25 cellular contexts compared by ENCODE assay signal in the genomic region with DNA sequence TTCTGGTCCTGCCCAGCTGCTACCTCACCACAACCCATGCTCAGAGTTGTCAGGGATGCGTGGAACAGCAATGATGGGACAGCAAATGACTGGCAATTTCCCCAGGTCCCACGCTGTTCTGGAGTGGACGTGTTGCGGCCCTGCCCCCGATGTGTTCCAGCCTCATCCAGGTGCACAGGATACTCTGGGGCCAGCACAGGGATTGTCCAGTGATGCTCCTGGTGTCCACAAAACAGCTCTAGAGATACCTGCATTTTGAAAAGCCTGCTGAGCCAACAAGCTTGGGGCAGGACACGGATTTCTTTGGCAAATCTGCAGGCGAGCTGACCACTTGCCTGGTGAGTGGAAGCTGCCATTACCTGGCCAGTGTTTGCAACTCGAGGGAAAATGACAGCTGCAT.
A peak's percentile ranks its signal among the peaks of the same experiment; 100 is the strongest.
DNase-seq lines count a peak whose midpoint lies in the region; ATAC-seq, FAIRE-seq and TF ChIP-seq lines count a peak whose summit lies in the region.
"Had no signal": no experiment of that assay in that cellular context is flagged by ENCODE, and none has a peak within 500 bp of the region (broad histone marks: within the 10 kb centered on the region; RNA-seq: fewer than 3 reads in every experiment).

No MANE protein-coding gene starts in this region.

- CTCF ChIA-PET in GM12878 (lab: Yijun Ruan, JAX), result interaction anchor here (0.6 to 1.9 kb wide), 3 partner anchors 9 to 37 kb away, joined by 3 to 4 read pairs (median 4); no protein-coding TSS in a partner anchor

- TF ChIP-seq CTCF in GM12878 (IDR thresholded peaks at IDR 0.05 in 2 of 3, conservative IDR thresholded peaks at IDR 0.05 in 1 of 3; ENCODE audit: control insufficient read depth in 2 of 3, extremely low read depth in 1 of 3, insufficient read depth in 1 of 3, low read depth in 3 of 3, low read length in 3 of 3), result no peak
- no peak for TF ChIP-seq CTCF in stomach (IDR thresholded peaks at IDR 0.05)

- no peaks in the 10 kb centered on the region for H3K9me3 ChIP-seq in GM12878 (replicated peaks; ENCODE audit: control insufficient read depth, insufficient read depth, low read length)
- no peaks in the 10 kb centered on the region for H3K9me3 ChIP-seq in stomach

- DNase-seq in activated CD4-positive, CD25-positive, alpha-beta regulatory T cell treated with anti-CD3 and anti-CD28 coated beads, Interleukin-2, amount 50 U/mL, for 72 hours, result peak; percentile 6
- no peak for DNase-seq in GM12878 (ENCODE audit: low read depth, low spot score)
- no peak for DNase-seq in sciatic nerve (ENCODE audit: low spot score)
- peak; percentile 11 for DNase-seq in stomach
- no peak for DNase-seq in Ammon's horn (ENCODE audit: low spot score)
- no peak for DNase-seq in NCI-H1105 treated with DMSO at 0.1 percent for 48 hours (lab: John Stamatoyannopoulos, UW)
- DNase-seq: 8988T; ACHN; CD4-positive, CD25-positive, alpha-beta regulatory T cell; DMS153; DND-41; Karpas-422; NCI-H1092; NCI-H1436; NCI-H187; NCI-H2081 treated with DMSO at 0.1 percent for 48 hours; NCI-H524; NCI-H748 treated with DMSO at 0.1 percent for 48 hours; RPMI8226; SIG-M5 had no signal

- H3K4me3 ChIP-seq in GM12878 (no peak overlapping the region), stomach (no peak overlapping the region)
- H3K4me3 ChIP-seq: SK-N-MC had no signal

- POLR2A ChIA-PET in GM12878 (lab: Charles Lee), result no interaction called here

- RAD21 ChIA-PET in GM12878 (lab: Charles Lee; ENCODE audit: unreplicated experiment), result interaction anchor here (0.6 kb wide), 1 partner anchor 42 kb away, joined by 3 read pairs; no protein-coding TSS in a partner anchor

- H3K4me1 ChIP-seq in GM12878 (ENCODE audit: control insufficient read depth, insufficient read depth, low read length), result no peaks in the 10 kb centered on the region; the same call in 1 of the 2 replicates
- peaks cover 0 to 7% (median 0%) of the 10 kb centered on the region in 4 donors for H3K4me1 ChIP-seq in stomach

- intact Hi-C loops in GM12878 (cut with micrococcal nuclease; ENCODE audit: unreplicated experiment) (no loop called here), sciatic nerve (cut with DNase I) (no loop called here), stomach (cut with DNase I; ENCODE audit: low total_unique reads) (no loop called here)

- peaks cover 5% of the 10 kb centered on the region for H3K79me2 ChIP-seq in GM12878 (ENCODE audit: control insufficient read depth, insufficient read depth, low read length)

- H2AFZ ChIP-seq in GM12878 (ENCODE audit: control insufficient read depth, low read depth, low read length), result no peak overlapping the region

- no peak for TF ChIP-seq EP300 in GM12878 (IDR thresholded peaks at IDR 0.05; ENCODE audit: borderline replicate concordance in 1 of 2, control insufficient read depth in 1 of 2, low read depth in 2 of 2, low read length in 2 of 2)
- TF ChIP-seq EP300 in stomach (IDR thresholded peaks at IDR 0.05), result no peak

- no peak for TF ChIP-seq RAD21 in GM12878 (IDR thresholded peaks at IDR 0.05; ENCODE audit: insufficient read depth, low read depth, low read length)

- 98% methylated on average over 8 of the region's 8 CpGs for WGBS in GM12878 (ENCODE audit: insufficient coverage, insufficient replicate concordance, low lambda C conversion rate, missing lambda C conversion rate)
- WGBS in stomach, 5 donors, result 79 to 87% (median 86%) methylated on average over 8 of the region's 8 CpGs

- ATAC-seq in activated CD4-positive, CD25-positive, alpha-beta regulatory T cell treated with anti-CD3 and anti-CD28 coated beads, Interleukin-2, amount 50 U/mL, for 24 hours, result no peak
- ATAC-seq in GM12878, result no peak
- ATAC-seq in sciatic nerve, result peak; percentile 3

- in situ Hi-C loops in GM12878 (cut with MboI), result no loop called here

- no peak overlapping the region for H3K4me2 ChIP-seq in GM12878 (ENCODE audit: control insufficient read depth, insufficient read depth)

- H3K27me3 ChIP-seq in GM12878 (replicated peaks in 1 of 2; ENCODE audit: control insufficient read depth in 2 of 2, insufficient read depth in 2 of 2, low read length in 1 of 2) (no peaks in the 10 kb centered on the region), stomach (peaks cover 0 to 41% (median 16%) of the 10 kb centered on the region in 3 donors)

- H3K36me3 ChIP-seq in GM12878 (ENCODE audit: control insufficient read depth in 2 of 2, insufficient read depth in 2 of 2, low read length in 1 of 2) (peaks cover 30 to 38% of the 10 kb centered on the region in 2 experiments), stomach (peaks cover 0 to 21% (median 6%) of the 10 kb centered on the region in 4 donors)

- H3K27ac ChIP-seq in GM12878 (ENCODE audit: control insufficient read depth, insufficient read depth) (no peak overlapping the region), stomach (no peak overlapping the region)
- H3K27ac ChIP-seq: SK-N-MC had no signal

- no peak overlapping the region for H3K9ac ChIP-seq in GM12878 (ENCODE audit: control insufficient read depth, insufficient read depth, low read length)

- BruUV-seq in GM12878 (replicated peaks; lab: Mats Ljungman, UMichigan), result no TSS peak

- SMC1A ChIA-PET in GM12878 (lab: Charles Lee; ENCODE audit: uncharacterized antibody, unreplicated experiment), result interaction anchor here (1.2 kb wide), 1 partner anchor 15 kb away, joined by 3 read pairs; no protein-coding TSS in a partner anchor

- no peak for FAIRE-seq in GM12878 (lab: Jason Lieb, UNC)
- FAIRE-seq: GM18507, H54, HepG2 had no signal

- no peaks in the 10 kb centered on the region for H4K20me1 ChIP-seq in GM12878 (ENCODE audit: control insufficient read depth, insufficient read depth)

- TF ChIP-seq POLR2A in GM12878 (IDR thresholded peaks at IDR 0.05; ENCODE audit: low read depth, low read length) (0 out of 2 replicates have a peak, but pooled peaks have one; percentile 12), stomach (IDR thresholded peaks at IDR 0.05) (no peak)

TF ChIP-seq in GM12878, 131 proteins besides CTCF, POLR2A, EP300 and RAD21:
- TF ChIP-seq, protein P1, sequence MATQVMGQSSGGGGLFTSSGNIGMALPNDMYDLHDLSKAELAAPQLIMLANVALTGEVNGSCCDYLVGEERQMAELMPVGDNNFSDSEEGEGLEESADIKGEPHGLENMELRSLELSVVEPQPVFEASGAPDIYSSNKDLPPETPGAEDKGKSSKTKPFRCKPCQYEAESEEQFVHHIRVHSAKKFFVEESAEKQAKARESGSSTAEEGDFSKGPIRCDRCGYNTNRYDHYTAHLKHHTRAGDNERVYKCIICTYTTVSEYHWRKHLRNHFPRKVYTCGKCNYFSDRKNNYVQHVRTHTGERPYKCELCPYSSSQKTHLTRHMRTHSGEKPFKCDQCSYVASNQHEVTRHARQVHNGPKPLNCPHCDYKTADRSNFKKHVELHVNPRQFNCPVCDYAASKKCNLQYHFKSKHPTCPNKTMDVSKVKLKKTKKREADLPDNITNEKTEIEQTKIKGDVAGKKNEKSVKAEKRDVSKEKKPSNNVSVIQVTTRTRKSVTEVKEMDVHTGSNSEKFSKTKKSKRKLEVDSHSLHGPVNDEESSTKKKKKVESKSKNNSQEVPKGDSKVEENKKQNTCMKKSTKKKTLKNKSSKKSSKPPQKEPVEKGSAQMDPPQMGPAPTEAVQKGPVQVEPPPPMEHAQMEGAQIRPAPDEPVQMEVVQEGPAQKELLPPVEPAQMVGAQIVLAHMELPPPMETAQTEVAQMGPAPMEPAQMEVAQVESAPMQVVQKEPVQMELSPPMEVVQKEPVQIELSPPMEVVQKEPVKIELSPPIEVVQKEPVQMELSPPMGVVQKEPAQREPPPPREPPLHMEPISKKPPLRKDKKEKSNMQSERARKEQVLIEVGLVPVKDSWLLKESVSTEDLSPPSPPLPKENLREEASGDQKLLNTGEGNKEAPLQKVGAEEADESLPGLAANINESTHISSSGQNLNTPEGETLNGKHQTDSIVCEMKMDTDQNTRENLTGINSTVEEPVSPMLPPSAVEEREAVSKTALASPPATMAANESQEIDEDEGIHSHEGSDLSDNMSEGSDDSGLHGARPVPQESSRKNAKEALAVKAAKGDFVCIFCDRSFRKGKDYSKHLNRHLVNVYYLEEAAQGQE (IDR thresholded peaks at IDR 0.05; ENCODE audit: low read depth, low read length), result no peak
- TF ChIP-seq, protein P2, sequence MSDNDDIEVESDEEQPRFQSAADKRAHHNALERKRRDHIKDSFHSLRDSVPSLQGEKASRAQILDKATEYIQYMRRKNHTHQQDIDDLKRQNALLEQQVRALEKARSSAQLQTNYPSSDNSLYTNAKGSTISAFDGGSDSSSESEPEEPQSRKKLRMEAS (IDR thresholded peaks at IDR 0.05; ENCODE audit: low read depth, low read length), result no peak
- TF ChIP-seq, protein P3, sequence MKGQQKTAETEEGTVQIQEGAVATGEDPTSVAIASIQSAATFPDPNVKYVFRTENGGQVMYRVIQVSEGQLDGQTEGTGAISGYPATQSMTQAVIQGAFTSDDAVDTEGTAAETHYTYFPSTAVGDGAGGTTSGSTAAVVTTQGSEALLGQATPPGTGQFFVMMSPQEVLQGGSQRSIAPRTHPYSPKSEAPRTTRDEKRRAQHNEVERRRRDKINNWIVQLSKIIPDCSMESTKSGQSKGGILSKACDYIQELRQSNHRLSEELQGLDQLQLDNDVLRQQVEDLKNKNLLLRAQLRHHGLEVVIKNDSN (IDR thresholded peaks at IDR 0.05; ENCODE audit: borderline replicate concordance, extremely low read length, insufficient read depth, low read depth, low read length), result no peak
- TF ChIP-seq NFXL1 (IDR thresholded peaks at IDR 0.05; ENCODE audit: borderline replicate concordance) (no peak), SMAD5 (IDR thresholded peaks at IDR 0.05; ENCODE audit: low read depth) (no peak), SIN3A (IDR thresholded peaks at IDR 0.05; ENCODE audit: low read depth, low read length) (no peak)
TF ChIP-seq in GM12878: peak in this region for 0.

Comparison
In these comparisons a context has a peak if more than half of its experiments do, and no peak if none do; other contexts are left out.
1. DNase-seq: peak in activated CD4-positive, CD25-positive, alpha-beta regulatory T cell treated with anti-CD3 and anti-CD28 coated beads, Interleukin-2, amount 50 U/mL, for 72 hours (single experiment) and stomach (single experiment); none in GM12878 (single experiment), sciatic nerve (single experiment), Ammon's horn (single experiment) and NCI-H1105 treated with DMSO at 0.1 percent for 48 hours (single experiment).